Comparison of ENCODE assay signal across 34 cellular contexts in genomic region chr18:13544953-13545352, GRCh38.
"Had no signal": no experiment of that assay in that cellular context is flagged by ENCODE, and none has a peak within 500 bp of the region (broad histone marks: within the 10 kb centered on the region; RNA-seq: fewer than 3 reads in every experiment).

No MANE protein-coding gene starts in this region.

- H3K4me3 ChIP-seq: ascending aorta, cardiac muscle cell, Peyer's patch, SJSA1 had no signal

- H3K27ac ChIP-seq: ascending aorta, cardiac muscle cell, KMS-11, SJSA1 had no signal

- FAIRE-seq: TTC549 had no signal

- ATAC-seq: activated CD8-positive, alpha-beta T cell treated with anti-CD3 and anti-CD28 coated beads for 36 hours; activated T-cell treated with anti-CD3 and anti-CD28 coated beads, Interleukin-2, amount 50 U/mL, for 72 hours; activated T-helper 17 cell treated with anti-CD3 and anti-CD28 coated beads, Interleukin-2, amount 50 U/mL, for 72 hours; PC-3 had no signal

- DNase-seq: activated CD4-positive, alpha-beta T cell treated with anti-CD3 and anti-CD28 coated beads, Interleukin-2, amount 10 ng/mL, durations not matched to agents 24 days and 14 days; activated CD4-positive, alpha-beta T cell treated with anti-CD3 and anti-CD28 coated beads, Interleukin-2, amount 50 U/mL, for 4 hours; activated CD8-positive, alpha-beta T cell treated with anti-CD3 and anti-CD28 coated beads for 36 hours; activated effector memory CD4-positive, alpha-beta T cell treated with anti-CD3 and anti-CD28 coated beads, Interleukin-2, amount 50 U/mL, for 16 hours; activated naive CD4-positive, alpha-beta T cell; activated naive CD4-positive, alpha-beta T cell treated with anti-CD3 and anti-CD28 coated beads, Interleukin-2, amount 50 U/mL, for 16 hours; activated naive CD8-positive, alpha-beta T cell treated with anti-CD3 and anti-CD28 coated beads, Interleukin-2, amount 10 ng/mL, durations not matched to agents 7 days and 5 days; activated T-cell treated with anti-CD3 and anti-CD28 coated beads, Interleukin-2, amount 50 U/mL, for 1 hour; activated T-cell treated with anti-CD3 and anti-CD28 coated beads, Interleukin-2, amount 50 U/mL, for 72 hours; amygdala; MM.1S; MV-4-11; NCI-H1092; NCI-H1417; NCI-H146; NCI-H187; NCI-H2081 treated with DMSO at 0.1 percent for 48 hours; NCI-H226; NCI-H526; NCI-H748 treated with DMSO at 0.1 percent for 48 hours; NK-92 treated with Interleukin-12 subunit alpha and Interleukin-12 subunit beta, amount 100 ng/mL, for 24 hours; PC-3; Peyer's patch; RPMI8226; SHP77 treated with DMSO at 0.1 percent for 48 hours; SK-N-SH had no signal

- H3K27me3 Mint-ChIP-seq: activated CD4-positive, alpha-beta T cell treated with anti-CD3 and anti-CD28 coated beads, Interleukin-2, amount 10 ng/mL, durations not matched to agents 24 days and 14 days; activated CD8-positive, alpha-beta T cell treated with anti-CD3 and anti-CD28 coated beads for 36 hours; activated naive CD8-positive, alpha-beta T cell treated with anti-CD3 and anti-CD28 coated beads, Interleukin-2, amount 10 ng/mL, durations not matched to agents 7 days and 5 days; activated T-helper 17 cell treated with anti-CD3 and anti-CD28 coated beads, Interleukin-2, amount 50 U/mL, for 72 hours had no signal

- H3K4me3 Mint-ChIP-seq: activated CD4-positive, alpha-beta T cell treated with anti-CD3 and anti-CD28 coated beads, Interleukin-2, amount 10 ng/mL, durations not matched to agents 24 days and 14 days; activated CD8-positive, alpha-beta T cell treated with anti-CD3 and anti-CD28 coated beads for 36 hours; activated naive CD8-positive, alpha-beta T cell treated with anti-CD3 and anti-CD28 coated beads, Interleukin-2, amount 10 ng/mL, durations not matched to agents 7 days and 5 days; activated T-cell treated with anti-CD3 and anti-CD28 coated beads, Interleukin-2, amount 50 U/mL, for 72 hours; activated T-helper 17 cell treated with anti-CD3 and anti-CD28 coated beads, Interleukin-2, amount 50 U/mL, for 72 hours; T-helper 1 cell treated with Interleukin-12 subunit alpha and Interleukin-12 subunit beta and Interleukin-4 antibody, amounts not matched to agents 30 μg/mL and 1 μg/mL, for 36 hours; T-helper 2 cell treated with Interferon-gamma antibody and Interleukin-4, amounts not matched to agents 5 μg/mL and 100 μg/mL, for 36 hours had no signal

- H3K9me3 Mint-ChIP-seq: activated T-helper 17 cell treated with anti-CD3 and anti-CD28 coated beads, Interleukin-2, amount 50 U/mL, for 72 hours; T-helper 2 cell treated with Interferon-gamma antibody and Interleukin-4, amounts not matched to agents 5 μg/mL and 100 μg/mL, for 36 hours had no signal

- H3K36me3 ChIP-seq: ascending aorta, cardiac muscle cell, Peyer's patch, SJSA1 had no signal

- H3K9me3 ChIP-seq: ascending aorta, Peyer's patch, SJSA1, SK-N-SH had no signal

- H3K4me1 ChIP-seq: SJSA1 had no signal

- H3K27me3 ChIP-seq: ascending aorta, cardiac muscle cell, Peyer's patch, SJSA1 had no signal

- H3K27ac Mint-ChIP-seq: activated CD4-positive, alpha-beta T cell treated with anti-CD3 and anti-CD28 coated beads, Interleukin-2, amount 10 ng/mL, durations not matched to agents 24 days and 14 days; activated CD8-positive, alpha-beta T cell treated with anti-CD3 and anti-CD28 coated beads for 36 hours; activated naive CD8-positive, alpha-beta T cell treated with anti-CD3 and anti-CD28 coated beads, Interleukin-2, amount 10 ng/mL, durations not matched to agents 7 days and 5 days; activated T-cell treated with anti-CD3 and anti-CD28 coated beads, Interleukin-2, amount 50 U/mL, for 72 hours; T-helper 1 cell treated with Interleukin-12 subunit alpha and Interleukin-12 subunit beta and Interleukin-4 antibody, amounts not matched to agents 30 μg/mL and 1 μg/mL, for 36 hours; T-helper 2 cell treated with Interferon-gamma antibody and Interleukin-4, amounts not matched to agents 5 μg/mL and 100 μg/mL, for 36 hours had no signal
